24 cellular contexts compared by ENCODE assay signal in genomic region chr14:104996032-104996431, GRCh38.
"Had no signal": no experiment of that assay in that cellular context is flagged by ENCODE, and none has a peak within 500 bp of the region (broad histone marks: within the 10 kb centered on the region; RNA-seq: fewer than 3 reads in every experiment).

No MANE protein-coding gene starts in this region.

- H3K27ac Mint-ChIP-seq: memory B cell had no signal

- DNase-seq: cortex of kidney; dorsolateral prefrontal cortex; effector CD4-positive, alpha-beta T cell; foreskin fibroblast; gastrocnemius medialis; head of caudate nucleus; natural killer cell; stimulated activated CD4-positive, alpha-beta T cell treated with anti-CD3 and anti-CD28 coated beads, Interleukin-12 subunit alpha, Interleukin-12 subunit beta, amount 100 ng/mL, for 4 hours; stimulated activated CD4-positive, alpha-beta T cell treated with anti-CD3 and anti-CD28 coated beads, Interleukin-1b, Interleukin-23, amount 100 ng/mL, for 48 hours; stimulated activated CD4-positive, alpha-beta T cell treated with anti-CD3 and anti-CD28 coated beads, Interleukin-4, amount 100 ng/mL, for 1 hour; stimulated activated CD8-positive, alpha-beta memory T cell treated with anti-CD3 and anti-CD28 coated beads, Interleukin-4, amount 100 ng/mL, for 48 hours; stimulated activated naive CD4-positive, alpha-beta T cell; stimulated activated naive CD8-positive, alpha-beta T cell treated with anti-CD3 and anti-CD28 coated beads, Interleukin-15, amount 100 ng/mL, for 72 hours; transverse colon; upper lobe of right lung had no signal

- H3K4me1 Mint-ChIP-seq: memory B cell; natural killer cell; stimulated activated naive CD8-positive, alpha-beta T cell treated with anti-CD3 and anti-CD28 coated beads, Interleukin-15, amount 100 ng/mL, for 72 hours had no signal

- H3K4me2 ChIP-seq: smooth muscle cell had no signal

- H3K36me3 Mint-ChIP-seq: memory B cell, natural killer cell had no signal

- H3K27me3 ChIP-seq: dorsolateral prefrontal cortex, gastrocnemius medialis, right atrium auricular region, suprapubic skin, transverse colon, upper lobe of right lung, uterus had no signal

- H3K36me3 ChIP-seq: gastrocnemius medialis, prostate gland, transverse colon, upper lobe of right lung, uterus had no signal

- FAIRE-seq: keratinocyte had no signal

- H3K27ac ChIP-seq: dorsolateral prefrontal cortex, epithelial cell of prostate, gastrocnemius medialis, prostate gland, right atrium auricular region, suprapubic skin, transverse colon, upper lobe of right lung, uterus had no signal

- H3K4me1 ChIP-seq: gastrocnemius medialis, prostate gland, right atrium auricular region, suprapubic skin, transverse colon, upper lobe of right lung, uterus had no signal

- H3K9me3 ChIP-seq: gastrocnemius medialis, prostate gland, right atrium auricular region, suprapubic skin, transverse colon, upper lobe of right lung, uterus had no signal

- H3K4me3 ChIP-seq: dorsolateral prefrontal cortex, gastrocnemius medialis, lung, prostate gland, right atrium auricular region, smooth muscle cell, suprapubic skin, transverse colon, upper lobe of right lung, uterus had no signal

- H3K27me3 Mint-ChIP-seq: memory B cell; stimulated activated naive CD8-positive, alpha-beta T cell treated with anti-CD3 and anti-CD28 coated beads, Interleukin-15, amount 100 ng/mL, for 72 hours had no signal

- H3K9me3 Mint-ChIP-seq: memory B cell; natural killer cell; stimulated activated naive CD8-positive, alpha-beta T cell treated with anti-CD3 and anti-CD28 coated beads, Interleukin-15, amount 100 ng/mL, for 72 hours had no signal

- H3K4me3 Mint-ChIP-seq: memory B cell; natural killer cell; stimulated activated naive CD8-positive, alpha-beta T cell treated with anti-CD3 and anti-CD28 coated beads, Interleukin-15, amount 100 ng/mL, for 72 hours had no signal
